8 cellular contexts compared by ENCODE assay signal in the genomic region with DNA sequence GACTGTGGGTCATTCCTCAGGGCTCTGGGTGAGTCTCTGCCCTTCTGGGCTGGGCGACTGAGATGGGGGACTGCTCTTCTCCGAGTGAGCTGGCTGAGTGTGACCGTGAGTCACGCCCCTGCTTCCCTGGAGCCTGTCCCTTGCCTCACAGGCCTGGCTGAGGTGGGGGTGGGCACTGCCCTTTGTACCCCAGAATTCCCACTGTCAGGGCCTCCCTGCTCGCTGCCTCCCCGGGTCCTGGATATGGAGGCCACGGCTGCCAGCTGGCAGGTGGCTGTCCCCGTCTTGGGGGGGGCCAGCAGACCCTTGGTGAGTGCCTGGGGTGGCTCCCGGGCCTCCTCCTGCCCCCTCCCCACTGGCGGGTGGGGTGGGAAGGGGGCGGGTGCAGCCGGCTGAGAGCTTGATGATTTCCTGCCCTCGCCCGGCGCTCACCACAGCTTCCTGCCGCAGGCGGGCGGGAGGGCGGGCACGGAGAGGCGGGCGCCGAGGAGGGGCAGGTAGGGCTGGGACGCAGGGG. TPM values are rescaled to one million over a fixed set of nuclear protein-coding genes. Genes with fewer than 3 reads are reported as not detected.
A peak's percentile ranks its signal among the peaks of the same experiment; 100 is the strongest.
DNase-seq lines count a peak whose midpoint lies in the region; ATAC-seq and TF ChIP-seq lines count a peak whose summit lies in the region.

A gene with protein sequence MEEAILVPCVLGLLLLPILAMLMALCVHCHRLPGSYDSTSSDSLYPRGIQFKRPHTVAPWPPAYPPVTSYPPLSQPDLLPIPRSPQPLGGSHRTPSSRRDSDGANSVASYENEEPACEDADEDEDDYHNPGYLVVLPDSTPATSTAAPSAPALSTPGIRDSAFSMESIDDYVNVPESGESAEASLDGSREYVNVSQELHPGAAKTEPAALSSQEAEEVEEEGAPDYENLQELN (plus strand): TSS at position 434 of the 517 bp plus-strand sequence. CDS start 366 bp downstream, outside the sequence.

- no peak within 1 kb of the TSS for H3K4me3 ChIP-seq in mucosa of descending colon
- peak within 1 kb of the TSS in 2 of 4 donors; percentile 24 to 36 for H3K4me3 ChIP-seq in tibial nerve
- H3K4me3 ChIP-seq in GM23338, result no peak within 1 kb of the TSS

- intact Hi-C loops in mucosa of descending colon (cut with DNase I, micrococcal nuclease), result no loop called here

- peaks cover 3% of the 10 kb centered on the region for H3K9me3 ChIP-seq in mucosa of descending colon
- peaks cover 0 to 20% (median 0%) of the 10 kb centered on the region in 4 donors for H3K9me3 ChIP-seq in tibial nerve

- H4K20me1 ChIP-seq in GM23338 (replicated peaks; ENCODE audit: insufficient read depth), result no peaks in the 10 kb centered on the region

- ATAC-seq in mucosa of descending colon, result peak; percentile 76
- no peak for ATAC-seq in HG03565 (IDR thresholded peaks at IDR 0.05; ENCODE audit: unreplicated experiment)
- no peak for ATAC-seq in GM23338

- no peak within 1 kb of the TSS for H2AFZ ChIP-seq in GM23338

- WGBS in tibial nerve, 2 donors, result 65 to 72% methylated on average over 5 to 23 of the region's 24 CpGs

- no peaks in the 10 kb centered on the region for H3K27me3 ChIP-seq in tibial nerve
- no peaks in the 10 kb centered on the region for H3K27me3 ChIP-seq in GM23338 (ENCODE audit: insufficient read depth)

- in situ Hi-C loops in Caki2 (cut with HindIII; ENCODE audit: low pct_unique_long_range_greater_than_20kb, low sequenced_read_pairs), result no loop called here

- peaks cover 15% of the 10 kb centered on the region for H3K27me3 Mint-ChIP-seq in GM23338 (ENCODE audit: insufficient read depth, low read depth, poor library complexity)

- no peaks in the 10 kb centered on the region for H3K4me1 Mint-ChIP-seq in GM23338

- no peaks in the 10 kb centered on the region for H3K4me1 ChIP-seq in mucosa of descending colon (ENCODE audit: low read depth)
- H3K4me1 ChIP-seq in tibial nerve, result no peaks in the 10 kb centered on the region
- H3K4me1 ChIP-seq in GM23338 (ENCODE audit: insufficient read depth), result no peaks in the 10 kb centered on the region

- DNase-seq in Caki2 (ENCODE audit: low read depth), result peak; percentile 91
- DNase-seq in NCI-H2227 (lab: John Stamatoyannopoulos, UW; ENCODE audit: unreplicated experiment), result peak; percentile 48
- peak; percentile 84 for DNase-seq in activated CD8-positive, alpha-beta memory T cell treated with anti-CD3 and anti-CD28 coated beads, Interleukin-2, amount 50 U/mL, for 48 hours
- peak; percentile 45 to 85 (median 71) for DNase-seq in mucosa of descending colon
- DNase-seq in tibial nerve (ENCODE audit: low spot score in 2 of 2), result no peak
- no peak for DNase-seq in GM19238 (ENCODE audit: insufficient read length, low spot score)
- DNase-seq in GM23338 (ENCODE audit: low spot score), result no peak

- H3F3A ChIP-seq in GM23338 (replicated peaks; ENCODE audit: low read depth), result no peaks in the 10 kb centered on the region

- no peaks in the 10 kb centered on the region for H3K79me2 ChIP-seq in GM23338 (replicated peaks; ENCODE audit: insufficient read depth)

- H3K27ac Mint-ChIP-seq in GM23338, result no peak within 1 kb of the TSS

- H3K9me2 ChIP-seq in GM23338 (ENCODE audit: insufficient read depth), result no peaks in the 10 kb centered on the region

- no peak within 1 kb of the TSS for H3K4me2 ChIP-seq in GM23338

- no peak for TF ChIP-seq POLR2A in tibial nerve (IDR thresholded peaks at IDR 0.05)

- no peak within 1 kb of the TSS for H3K4me3 Mint-ChIP-seq in GM23338

- H3K9me3 Mint-ChIP-seq in GM23338, result peaks cover 5% of the 10 kb centered on the region

- no peaks in the 10 kb centered on the region for H3K36me3 ChIP-seq in mucosa of descending colon (ENCODE audit: low read depth)
- peaks cover 2 to 100% (median 19%) of the 10 kb centered on the region in 3 donors for H3K36me3 ChIP-seq in tibial nerve
- 0 out of 2 replicates have a peak, but pooled peaks cover 4% of the 10 kb centered on the region for H3K36me3 ChIP-seq in GM23338 (ENCODE audit: insufficient read depth)

- TF ChIP-seq CTCF in mucosa of descending colon (IDR thresholded peaks at IDR 0.05), result no peak
- TF ChIP-seq CTCF in tibial nerve (IDR thresholded peaks at IDR 0.05), result no peak
- TF ChIP-seq CTCF in GM23338 (conservative IDR thresholded peaks at IDR 0.05; ENCODE audit: low read depth in 2 of 2), result no peak

- peaks cover 46% of the 10 kb centered on the region for H3K36me3 Mint-ChIP-seq in GM23338 (ENCODE audit: low read depth)

- peak within 1 kb of the TSS in 1 of 4 donors; percentile 50 for H3K27ac ChIP-seq in tibial nerve
- H3K27ac ChIP-seq in GM23338 (ENCODE audit: low read depth), result no peak within 1 kb of the TSS

- no peak for TF ChIP-seq EP300 in tibial nerve (IDR thresholded peaks at IDR 0.05)

TF ChIP-seq in GM23338, 12 proteins besides CTCF, POLR2A, EP300 and RAD21:
- TF ChIP-seq NANOG (IDR thresholded peaks at IDR 0.05; ENCODE audit: borderline replicate concordance) (no peak), ZNF114 (CRISPR knock-in tag; IDR thresholded peaks at IDR 0.05) (no peak), ZNF331 (CRISPR knock-in tag; IDR thresholded peaks at IDR 0.05; ENCODE audit: low read depth) (no peak), POLR2AphosphoS5 (IDR thresholded peaks at IDR 0.05; ENCODE audit: low read depth) (no peak), EZH2phosphoT487 (IDR thresholded peaks at IDR 0.05; ENCODE audit: unreplicated experiment) (no peak), CREB1 (CRISPR knock-in tag; IDR thresholded peaks at IDR 0.05; ENCODE audit: low read depth) (no peak), EZH2 (IDR thresholded peaks at IDR 0.05; ENCODE audit: low read depth, unreplicated experiment) (no peak), JUNB (IDR thresholded peaks at IDR 0.05; ENCODE audit: unreplicated experiment) (no peak)
- TF ChIP-seq, protein P1, sequence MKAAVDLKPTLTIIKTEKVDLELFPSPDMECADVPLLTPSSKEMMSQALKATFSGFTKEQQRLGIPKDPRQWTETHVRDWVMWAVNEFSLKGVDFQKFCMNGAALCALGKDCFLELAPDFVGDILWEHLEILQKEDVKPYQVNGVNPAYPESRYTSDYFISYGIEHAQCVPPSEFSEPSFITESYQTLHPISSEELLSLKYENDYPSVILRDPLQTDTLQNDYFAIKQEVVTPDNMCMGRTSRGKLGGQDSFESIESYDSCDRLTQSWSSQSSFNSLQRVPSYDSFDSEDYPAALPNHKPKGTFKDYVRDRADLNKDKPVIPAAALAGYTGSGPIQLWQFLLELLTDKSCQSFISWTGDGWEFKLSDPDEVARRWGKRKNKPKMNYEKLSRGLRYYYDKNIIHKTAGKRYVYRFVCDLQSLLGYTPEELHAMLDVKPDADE (IDR thresholded peaks at IDR 0.05), result no peak

RNA-seq across cellular contexts. Expression of the gene that starts here (rescaled TPM):
- total RNA-seq in Caki2 (2014; rRNA removed; shearing (Covaris generic); ENCODE audit: low replicate concordance), result 48.8 and 51.3 TPM in 2 replicates
- total RNA-seq in mucosa of descending colon (10 to 100 TPM in 2 of 3 donors, 1 to 10 TPM in 1; 8.5 to 13.0 (median 11.6) TPM), tibial nerve (10 to 100 TPM in 3 of 4 donors, 1 to 10 TPM in 1; 9.4 to 15.3 (median 12.4) TPM)
- 0.19 and 2.4 TPM in 2 replicates for total RNA-seq in GM23338 (2014; rRNA removed; shearing (Covaris generic))
- 1.3 and 2.2 TPM in 2 replicates for polyA plus RNA-seq in GM23338 (2016; fragmentation: Nextera tagmentation; extraction: Ambion mirVana)

Comparison
In these comparisons a context has a peak if more than half of its experiments do, and no peak if none do; other contexts are left out.
1. DNase-seq: peak in Caki2 (single experiment), NCI-H2227 (single experiment), activated CD8-positive, alpha-beta memory T cell treated with anti-CD3 and anti-CD28 coated beads, Interleukin-2, amount 50 U/mL, for 48 hours (single experiment) and mucosa of descending colon (3 of 3); none in tibial nerve (0 of 2), GM19238 (single experiment) and GM23338 (single experiment).